In genomic region chr5:108003178-108003577, GRCh38 we compare ENCODE assay signal across 8 cellular contexts.
DNase-seq lines count a peak whose midpoint lies in the region; ATAC-seq and TF ChIP-seq lines count a peak whose summit lies in the region.

No MANE protein-coding gene starts in this region.

- H3K27me3 ChIP-seq in Loucy (ENCODE audit: insufficient read depth, low read length, poor library complexity, severe bottlenecking), result no peaks in the 10 kb centered on the region
- no peaks in the 10 kb centered on the region for H3K27me3 ChIP-seq in naive thymus-derived CD4-positive, alpha-beta T cell (ENCODE audit: control insufficient read depth in 2 of 2, insufficient read depth in 2 of 2, low read length in 2 of 2)

- peak; percentile 100 for ATAC-seq in GM21717 (IDR thresholded peaks at IDR 0.05; ENCODE audit: unreplicated experiment)
- peak; percentile 66 for ATAC-seq in naive thymus-derived CD4-positive, alpha-beta T cell

- intact Hi-C loops in naive thymus-derived CD4-positive, alpha-beta T cell (cut with micrococcal nuclease), result loop anchor here in 1 of 2 donors (1.0 to 5.0 kb wide), 4 partner anchors 22 to 378 kb away; no protein-coding TSS in a partner anchor

- H3K9me3 ChIP-seq in Loucy (ENCODE audit: insufficient read depth, low read depth, low read length), result no peaks in the 10 kb centered on the region
- no peaks in the 10 kb centered on the region for H3K9me3 ChIP-seq in naive thymus-derived CD4-positive, alpha-beta T cell (ENCODE audit: control insufficient read depth in 2 of 3, low read length in 3 of 3)

- no peaks in the 10 kb centered on the region for H4K20me1 ChIP-seq in Loucy (ENCODE audit: insufficient read depth, low read length, poor library complexity, severe bottlenecking)

- H3K4me1 Mint-ChIP-seq in chondrocyte (ENCODE audit: low read depth), result peaks cover 17% of the 10 kb centered on the region
- H3K4me1 Mint-ChIP-seq in naive thymus-derived CD4-positive, alpha-beta T cell, result peaks cover 6 to 22% (median 14%) of the 10 kb centered on the region in 7 donors

- H3K36me3 Mint-ChIP-seq in chondrocyte (ENCODE audit: low read depth), result no peaks in the 10 kb centered on the region
- peaks cover 0 to 14% (median 6%) of the 10 kb centered on the region in 5 donors for H3K36me3 Mint-ChIP-seq in naive thymus-derived CD4-positive, alpha-beta T cell

- H3F3A ChIP-seq in Loucy (ENCODE audit: low read depth), result no peaks in the 10 kb centered on the region

- peak overlapping the region; percentile 47 for H3K4me3 Mint-ChIP-seq in chondrocyte (ENCODE audit: unreplicated experiment)
- peak overlapping the region in 9 of 10 donors; percentile 3 to 82 (median 55) for H3K4me3 Mint-ChIP-seq in naive thymus-derived CD4-positive, alpha-beta T cell

- H3K9ac ChIP-seq in Loucy (ENCODE audit: low read depth, low read length, poor library complexity, severe bottlenecking), result peak overlapping the region; percentile 64

- peak overlapping the region; percentile 86 for H3K27ac Mint-ChIP-seq in chondrocyte (ENCODE audit: unreplicated experiment)
- H3K27ac Mint-ChIP-seq in naive thymus-derived CD4-positive, alpha-beta T cell, result peak overlapping the region in 8 of 9 donors; percentile 21 to 72 (median 44)

- H2AFZ ChIP-seq in Loucy (ENCODE audit: low read length), result peak overlapping the region; percentile 71

- H3K9me2 ChIP-seq in Loucy (replicated peaks; ENCODE audit: low read depth, low read length), result no peaks in the 10 kb centered on the region

- no peaks in the 10 kb centered on the region for H3K79me2 ChIP-seq in Loucy (ENCODE audit: insufficient read depth, low read length)

- no peak overlapping the region for H3K27ac ChIP-seq in naive thymus-derived CD4-positive, alpha-beta T cell (ENCODE audit: low read depth, low read length)

- peak overlapping the region; percentile 88 for H3K4me2 ChIP-seq in Loucy (ENCODE audit: low read depth, low read length, poor library complexity, severe bottlenecking)

- no peaks in the 10 kb centered on the region for H3K9me3 Mint-ChIP-seq in chondrocyte (ENCODE audit: low read depth)
- H3K9me3 Mint-ChIP-seq in naive thymus-derived CD4-positive, alpha-beta T cell, result no peaks in the 10 kb centered on the region

- peak overlapping the region; percentile 70 for H3K4me3 ChIP-seq in Loucy (ENCODE audit: low read length, poor library complexity, severe bottlenecking)
- H3K4me3 ChIP-seq in naive thymus-derived CD4-positive, alpha-beta T cell (ENCODE audit: low read length), result no peak overlapping the region

- H3K27me3 Mint-ChIP-seq in chondrocyte (ENCODE audit: low read depth), result no peaks in the 10 kb centered on the region
- no peaks in the 10 kb centered on the region for H3K27me3 Mint-ChIP-seq in naive thymus-derived CD4-positive, alpha-beta T cell

- POLR2A ChIA-PET in naive thymus-derived CD4-positive, alpha-beta T cell (lab: Charles Lee), result no interaction called here

- no peaks in the 10 kb centered on the region for H3K36me3 ChIP-seq in Loucy (ENCODE audit: insufficient read depth, low read length)
- no peaks in the 10 kb centered on the region for H3K36me3 ChIP-seq in naive thymus-derived CD4-positive, alpha-beta T cell (ENCODE audit: control insufficient read depth in 2 of 3, insufficient read depth in 3 of 3, low read length in 3 of 3)

- H3K4me1 ChIP-seq in Loucy (ENCODE audit: insufficient read depth, low read length, poor library complexity, severe bottlenecking), result peaks cover 9% of the 10 kb centered on the region
- peaks cover 0 to 7% of the 10 kb centered on the region in 2 donors for H3K4me1 ChIP-seq in naive thymus-derived CD4-positive, alpha-beta T cell (ENCODE audit: control insufficient read depth in 2 of 2, insufficient read depth in 2 of 2, low read length in 2 of 2)

- CTCF ChIA-PET in naive thymus-derived CD4-positive, alpha-beta T cell (lab: Charles Lee), result no interaction called here

- DNase-seq in NCI-H2029 (lab: John Stamatoyannopoulos, UW), result peak; percentile 6
- no peak for DNase-seq in NCI-H2029 treated with DMSO at 0.1 percent for 48 hours (lab: John Stamatoyannopoulos, UW)
- no peak for DNase-seq in chondrocyte (ENCODE audit: low spot score)
- DNase-seq in naive thymus-derived CD4-positive, alpha-beta T cell, result peak in 5 of 9 donors; percentile 3 to 27 (median 12)
- no peak for DNase-seq in NCI-H2107 treated with DMSO at 0.1 percent for 48 hours (lab: John Stamatoyannopoulos, UW; ENCODE audit: unreplicated experiment)
- DNase-seq in CD1c-positive myeloid dendritic cell (ENCODE audit: extremely low spot score), result no peak

- TF ChIP-seq CTCF in Loucy (conservative IDR thresholded peaks at IDR 0.05; ENCODE audit: low read length), result no peak
- TF ChIP-seq CTCF in chondrocyte (IDR thresholded peaks at IDR 0.05), result no peak

Comparison
In these comparisons a context has a peak if more than half of its experiments do, and no peak if none do; other contexts are left out.
1. DNase-seq: peak in NCI-H2029 (single experiment) and naive thymus-derived CD4-positive, alpha-beta T cell (5 of 9); none in NCI-H2029 treated with DMSO at 0.1 percent for 48 hours (single experiment), chondrocyte (single experiment), NCI-H2107 treated with DMSO at 0.1 percent for 48 hours (single experiment) and CD1c-positive myeloid dendritic cell (single experiment).